Comparison of ENCODE assay signal across 18 cellular contexts in the genomic region with DNA sequence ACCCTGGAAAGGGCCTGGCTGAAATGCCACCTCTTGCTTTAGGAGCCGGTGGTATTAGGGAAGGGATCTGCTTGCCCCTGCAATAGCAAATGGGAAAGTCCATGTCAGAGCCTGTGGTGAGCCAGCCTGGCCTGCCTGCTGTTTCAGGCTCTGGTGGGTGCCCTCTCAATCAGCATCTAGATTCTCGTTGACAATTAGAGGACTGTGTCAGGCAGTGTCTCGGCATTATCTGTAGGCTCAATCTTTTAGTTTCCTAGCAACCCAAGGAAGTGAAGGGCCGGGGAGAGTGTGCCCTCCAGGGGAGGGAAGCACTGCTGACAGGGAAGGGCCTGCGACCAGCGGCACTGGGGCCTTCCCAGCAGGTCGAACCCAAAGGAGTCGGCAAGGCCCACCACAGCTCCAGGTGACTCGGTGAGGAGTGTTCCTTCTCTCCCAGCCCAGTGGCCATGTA. TPM values are rescaled to one million over a fixed set of nuclear protein-coding genes. Genes with fewer than 3 reads are reported as not detected.
A peak's percentile ranks its signal among the peaks of the same experiment; 100 is the strongest.
DNase-seq lines count a peak whose midpoint lies in the region; TF ChIP-seq lines count a peak whose summit lies in the region.
"Had no signal": no experiment of that assay in that cellular context is flagged by ENCODE, and none has a peak within 500 bp of the region (broad histone marks: within the 10 kb centered on the region; RNA-seq: fewer than 3 reads in every experiment).

No MANE protein-coding gene starts in this region.

- peaks cover 8% of the 10 kb centered on the region; the same call in 1 of the 2 replicates for H3F3A ChIP-seq in MM.1S (ENCODE audit: insufficient read depth, low read length)

- peaks cover 41% of the 10 kb centered on the region for H3K36me3 ChIP-seq in MM.1S (replicated peaks; ENCODE audit: insufficient read depth, low read length)
- H3K36me3 ChIP-seq: BLaER1 had no signal

- H3K4me2 ChIP-seq in MM.1S (ENCODE audit: low read depth, low read length): no peak overlapping the region
- H3K4me2 ChIP-seq: BLaER1 had no signal

- no peak for TF ChIP-seq CTCF in MM.1S (IDR thresholded peaks at IDR 0.05; ENCODE audit: low read length)
- TF ChIP-seq CTCF in lower leg skin (IDR thresholded peaks at IDR 0.05): no peak

- H3K27ac ChIP-seq in MM.1S (ENCODE audit: low read length): no peak overlapping the region
- H3K27ac ChIP-seq: BLaER1, brain microvascular endothelial cell, left lung, SJSA1, suprapubic skin had no signal

- H3K27me3 ChIP-seq in MM.1S (replicated peaks; ENCODE audit: insufficient read depth, low read length): no peaks in the 10 kb centered on the region
- H3K27me3 ChIP-seq: brain microvascular endothelial cell, left lung, SJSA1, suprapubic skin had no signal

- DNase-seq in EH (ENCODE audit: low read depth) (peak; percentile 6), M059J (ENCODE audit: low read depth) (peak; percentile 18), erythroblast (lab: John Stamatoyannopoulos, UW) (peak; percentile 9 to 16), posterior vena cava (ENCODE audit: low spot score) (peak; percentile 64), MM.1S (no peak), lower leg skin (ENCODE audit: low spot score in 2 of 2) (no peak)
- DNase-seq in activated CD4-positive, alpha-beta T cell treated with anti-CD3 and anti-CD28 coated beads, Interleukin-2, amount 50 U/mL, for 1 hour: no peak
- DNase-seq: activated CD4-positive, alpha-beta T cell treated with anti-CD3 and anti-CD28 coated beads for 36 hours; activated naive CD4-positive, alpha-beta T cell treated with anti-CD3 and anti-CD28 coated beads, Interleukin-2, amount 50 U/mL, for 16 hours; brain microvascular endothelial cell; left lung; NCI-H1930; NCI-H69; OCI-M1; stimulated activated CD8-positive, alpha-beta memory T cell treated with anti-CD3 and anti-CD28 coated beads, Interleukin-4, amount 100 ng/mL, for 48 hours had no signal

- no peaks in the 10 kb centered on the region for H3K4me1 ChIP-seq in MM.1S (ENCODE audit: low read length)
- H3K4me1 ChIP-seq: left lung, SJSA1, suprapubic skin had no signal

- WGBS in lower leg skin, 2 donors: 69 to 86% methylated on average over 9 of the region's 9 CpGs

- no peak overlapping the region for H3K9ac ChIP-seq in MM.1S (ENCODE audit: low read length)
- H3K9ac ChIP-seq: BLaER1 had no signal

- H3K4me3 ChIP-seq in MM.1S (ENCODE audit: low read length) (no peak overlapping the region), lower leg skin (ENCODE audit: low read depth, poor library complexity, severe bottlenecking) (no peak overlapping the region)
- H3K4me3 ChIP-seq: BLaER1, left lung, SJSA1, suprapubic skin had no signal

- H3K79me2 ChIP-seq in MM.1S (ENCODE audit: low read length): peaks cover 47% of the 10 kb centered on the region

- intact Hi-C loops in posterior vena cava (cut with DNase I): no loop called here
- intact Hi-C loops in lower leg skin (cut with DNase I; ENCODE audit: low total_unique reads): no loop called here

- no peaks in the 10 kb centered on the region for H3K9me3 ChIP-seq in MM.1S (replicated peaks; ENCODE audit: insufficient read depth, low read length)
- H3K9me3 ChIP-seq: BLaER1, left lung, SJSA1, suprapubic skin had no signal

- H2AFZ ChIP-seq in MM.1S (ENCODE audit: low read length): no peak overlapping the region

- TF ChIP-seq POLR2A in erythroblast (IDR thresholded peaks at IDR 0.05; ENCODE audit: low read length): no peak
- no peak for TF ChIP-seq POLR2A in lower leg skin (IDR thresholded peaks at IDR 0.05)

- H3K9me2 ChIP-seq in MM.1S (replicated peaks; ENCODE audit: insufficient read depth, low read length): no peaks in the 10 kb centered on the region

- H4K20me1 ChIP-seq in MM.1S (ENCODE audit: insufficient read depth, low read length): no peaks in the 10 kb centered on the region
- H4K20me1 ChIP-seq: BLaER1 had no signal

RNA-seq across cellular contexts. Expression of a gene that starts 42.1 kb away (rescaled TPM):
- total RNA-seq in M059J (2014; rRNA removed; shearing (Covaris generic)): 6.4 and 15.6 TPM in 2 replicates
- total RNA-seq in posterior vena cava (10 to 100 TPM; 45.5 to 50.9 TPM), lower leg skin (100 to 1,000 TPM in 3 of 4 donors, 10 to 100 TPM in 1; 95.7 to 136 (median 124) TPM)

Comparison
In these comparisons a context has a peak if more than half of its experiments do, and no peak if none do; other contexts are left out.
1. DNase-seq: peak in EH (single experiment), M059J (single experiment), erythroblast (2 of 2) and posterior vena cava (single experiment); none in activated CD4-positive, alpha-beta T cell treated with anti-CD3 and anti-CD28 coated beads, Interleukin-2, amount 50 U/mL, for 1 hour (single experiment), MM.1S (single experiment) and lower leg skin (0 of 2).